ENCODE assay signal across 12 cellular contexts in the genomic region with DNA sequence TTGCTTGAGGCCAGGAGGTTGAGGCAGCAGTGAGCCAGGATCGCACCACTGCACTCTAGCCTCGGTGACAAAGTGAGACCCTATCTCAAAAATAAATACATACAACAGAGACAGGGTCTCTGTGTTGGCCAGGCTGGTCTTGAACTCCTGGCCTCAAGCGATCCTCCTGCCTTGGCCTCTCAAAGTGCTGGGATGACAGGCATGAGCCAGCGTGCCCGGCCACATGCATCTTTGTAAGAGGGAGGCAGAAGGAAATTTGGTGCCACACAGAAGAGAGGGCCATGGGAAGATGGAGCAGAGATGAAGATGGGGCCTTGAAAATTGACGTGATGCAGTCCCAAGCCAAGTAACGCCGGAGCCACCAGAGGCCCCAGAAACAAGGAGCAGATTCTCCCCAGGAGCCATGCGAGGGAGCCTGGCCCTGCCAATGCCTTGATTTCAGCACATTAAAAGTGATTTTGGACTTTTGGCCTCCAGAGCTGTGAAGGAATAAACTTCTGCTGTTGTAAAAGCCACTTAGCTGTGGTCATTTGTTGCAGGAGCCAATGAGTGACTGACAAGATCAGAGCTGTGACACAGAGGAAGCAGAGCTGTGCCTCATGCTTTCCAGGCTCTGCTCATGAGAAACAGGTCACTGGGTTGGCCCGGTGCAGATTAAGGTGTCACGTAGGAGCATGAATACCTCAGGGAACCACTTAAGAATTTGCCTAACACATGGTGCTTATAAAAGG. TPM values are rescaled to one million over a fixed set of nuclear protein-coding genes. Genes with fewer than 3 reads are reported as not detected.
DNase-seq lines count a peak whose midpoint lies in the region; ATAC-seq, FAIRE-seq and TF ChIP-seq lines count a peak whose summit lies in the region.
"Had no signal": no experiment of that assay in that cellular context is flagged by ENCODE, and none has a peak within 500 bp of the region (broad histone marks: within the 10 kb centered on the region; RNA-seq: fewer than 3 reads in every experiment).

No MANE protein-coding gene starts in this region.

- H3K9me3 ChIP-seq in left ventricle myocardium inferior (replicated peaks): no peaks in the 10 kb centered on the region
- H3K9me3 ChIP-seq in heart left ventricle: no peaks in the 10 kb centered on the region
- no peaks in the 10 kb centered on the region for H3K9me3 ChIP-seq in mucosa of descending colon

- peaks cover 7% of the 10 kb centered on the region for H3K36me3 Mint-ChIP-seq in activated naive CD8-positive, alpha-beta T cell treated with anti-CD3 and anti-CD28 coated beads, Interleukin-2, amount 50 U/mL, for 24 hours (ENCODE audit: low read depth)
- no peaks in the 10 kb centered on the region for H3K36me3 Mint-ChIP-seq in progenitor cell of endocrine pancreas (ENCODE audit: insufficient read depth)

- no peak overlapping the region for H3K4me3 ChIP-seq in left ventricle myocardium inferior
- H3K4me3 ChIP-seq in heart left ventricle: no peak overlapping the region
- no peak overlapping the region for H3K4me3 ChIP-seq in mucosa of descending colon

- no peak for TF ChIP-seq CTCF in left ventricle myocardium inferior (IDR thresholded peaks at IDR 0.05; ENCODE audit: borderline replicate concordance)
- no peak for TF ChIP-seq CTCF in heart left ventricle (IDR thresholded peaks at IDR 0.05)
- no peak for TF ChIP-seq CTCF in mucosa of descending colon (IDR thresholded peaks at IDR 0.05)
- TF ChIP-seq CTCF in progenitor cell of endocrine pancreas (IDR thresholded peaks at IDR 0.05; ENCODE audit: unreplicated experiment): no peak

- intact Hi-C loops in left ventricle myocardium inferior (cut with micrococcal nuclease): no loop called here
- intact Hi-C loops in heart left ventricle (cut with DNase I): loop anchor here in 4 of 10 donors (5.0 to 10.0 kb wide), 6 partner anchors 33 to 269 kb away; partner anchors contain the start of genes RBFA (in 3 of the 4), TXNL4A (in 2 of the 4) and ADNP2 (in 1 of the 4)
- intact Hi-C loops in mucosa of descending colon (cut with DNase I, micrococcal nuclease): no loop called here

- TF ChIP-seq POLR2A in heart left ventricle (IDR thresholded peaks at IDR 0.05) (no peak), GM12891 (IDR thresholded peaks at IDR 0.05; ENCODE audit: low read depth, low read length) (no peak)

- H3K4me1 ChIP-seq in left ventricle myocardium inferior: peaks cover 28% of the 10 kb centered on the region
- H3K4me1 ChIP-seq in heart left ventricle: peaks cover 0 to 29% (median 19%) of the 10 kb centered on the region in 12 donors
- peaks cover 42% of the 10 kb centered on the region for H3K4me1 ChIP-seq in mucosa of descending colon (ENCODE audit: low read depth)

- ATAC-seq in heart left ventricle (no peak), mucosa of descending colon (peak; percentile 69)
- ATAC-seq in activated naive CD8-positive, alpha-beta T cell treated with anti-CD3 and anti-CD28 coated beads, Interleukin-2, amount 50 U/mL, for 24 hours: peak; percentile 47
- ATAC-seq: SK-N-SH treated with all-trans-retinoic acid at 6 μM for 48 hours; stimulated activated naive CD8-positive, alpha-beta T cell treated with anti-CD3 and anti-CD28 coated beads, Interleukin-15, amount 100 ng/mL, for 72 hours had no signal

- H3K27ac ChIP-seq in left ventricle myocardium inferior (replicated peaks) (peak overlapping the region; percentile 39), heart left ventricle (peak overlapping the region in 1 of 12 donors; percentile 37)

- no peaks in the 10 kb centered on the region for H3K27me3 ChIP-seq in left ventricle myocardium inferior (ENCODE audit: low read depth)
- no peaks in the 10 kb centered on the region for H3K27me3 ChIP-seq in heart left ventricle

- no peaks in the 10 kb centered on the region for H3K9me3 Mint-ChIP-seq in activated naive CD8-positive, alpha-beta T cell treated with anti-CD3 and anti-CD28 coated beads, Interleukin-2, amount 50 U/mL, for 24 hours
- no peaks in the 10 kb centered on the region for H3K9me3 Mint-ChIP-seq in progenitor cell of endocrine pancreas (ENCODE audit: low read depth)
- H3K9me3 Mint-ChIP-seq: H9; stimulated activated naive CD8-positive, alpha-beta T cell treated with anti-CD3 and anti-CD28 coated beads, Interleukin-15, amount 100 ng/mL, for 72 hours had no signal

- DNase-seq in left ventricle myocardium inferior (no peak), heart left ventricle (no peak), mucosa of descending colon (peak; percentile 58 to 80 (median 73)), GM12891 (ENCODE audit: insufficient read length, low spot score) (no peak), foreskin melanocyte (no peak), NCI-H524 treated with DMSO at 0.1 percent for 48 hours (lab: John Stamatoyannopoulos, UW) (no peak), progenitor cell of endocrine pancreas (ENCODE audit: low spot score, unreplicated experiment) (no peak)
- peak; percentile 18 for DNase-seq in activated naive CD8-positive, alpha-beta T cell treated with anti-CD3 and anti-CD28 coated beads, Interleukin-2, amount 50 U/mL, for 24 hours
- DNase-seq: H9, NCI-H748 treated with DMSO at 0.1 percent for 48 hours had no signal

- no peak overlapping the region for H3K27ac Mint-ChIP-seq in activated naive CD8-positive, alpha-beta T cell treated with anti-CD3 and anti-CD28 coated beads, Interleukin-2, amount 50 U/mL, for 24 hours
- H3K27ac Mint-ChIP-seq in progenitor cell of endocrine pancreas: no peak overlapping the region
- H3K27ac Mint-ChIP-seq: H9 had no signal

- H3K36me3 ChIP-seq in left ventricle myocardium inferior: peaks cover 2% of the 10 kb centered on the region
- H3K36me3 ChIP-seq in heart left ventricle: peaks cover 0 to 3% (median 0%) of the 10 kb centered on the region in 9 donors
- H3K36me3 ChIP-seq in mucosa of descending colon (ENCODE audit: low read depth): no peaks in the 10 kb centered on the region

- WGBS in heart left ventricle, 4 donors: 84 to 87% (median 85%) methylated on average over 11 of the region's 11 CpGs

- H3K4me3 Mint-ChIP-seq in activated naive CD8-positive, alpha-beta T cell treated with anti-CD3 and anti-CD28 coated beads, Interleukin-2, amount 50 U/mL, for 24 hours: no peak overlapping the region
- no peak overlapping the region for H3K4me3 Mint-ChIP-seq in progenitor cell of endocrine pancreas (ENCODE audit: low read depth)
- H3K4me3 Mint-ChIP-seq: stimulated activated naive CD8-positive, alpha-beta T cell treated with anti-CD3 and anti-CD28 coated beads, Interleukin-15, amount 100 ng/mL, for 72 hours had no signal

- H3K4me1 Mint-ChIP-seq in activated naive CD8-positive, alpha-beta T cell treated with anti-CD3 and anti-CD28 coated beads, Interleukin-2, amount 50 U/mL, for 24 hours: peaks cover 25% of the 10 kb centered on the region
- H3K4me1 Mint-ChIP-seq in progenitor cell of endocrine pancreas (ENCODE audit: low read depth): peaks cover 1% of the 10 kb centered on the region

- H3K27me3 Mint-ChIP-seq in activated naive CD8-positive, alpha-beta T cell treated with anti-CD3 and anti-CD28 coated beads, Interleukin-2, amount 50 U/mL, for 24 hours: no peaks in the 10 kb centered on the region
- peaks cover 38% of the 10 kb centered on the region for H3K27me3 Mint-ChIP-seq in progenitor cell of endocrine pancreas
- H3K27me3 Mint-ChIP-seq: stimulated activated naive CD8-positive, alpha-beta T cell treated with anti-CD3 and anti-CD28 coated beads, Interleukin-15, amount 100 ng/mL, for 72 hours had no signal

- no peak for FAIRE-seq in GM12891 (lab: Jason Lieb, UNC)

TF ChIP-seq in GM12891, 5 proteins besides CTCF, POLR2A, EP300 and RAD21:
- TF ChIP-seq POLR2AphosphoS5 (IDR thresholded peaks at IDR 0.05; ENCODE audit: low read depth, low read length) (no peak), POU2F2 (IDR thresholded peaks at IDR 0.05; ENCODE audit: low read depth, low read length) (no peak)

RNA-seq across cellular contexts. Expression of gene SLC66A2, which starts 2.6 kb away (rescaled TPM):
- total RNA-seq in left ventricle myocardium inferior (27.4 TPM), heart left ventricle (10 to 100 TPM; 19.7 to 33.4 (median 26.6) TPM), mucosa of descending colon (10 to 100 TPM; 54.5 to 90.1 (median 68.6) TPM), progenitor cell of endocrine pancreas (31.0 and 31.6 TPM in 2 replicates)
- polyA plus RNA-seq in heart left ventricle: 10 to 100 TPM; 20.5 to 31.2 TPM
- 25.6 TPM for polyA plus RNA-seq in GM12891 (2012; ENCODE audit: low read depth, missing spikeins)

RNA-seq across cellular contexts. Expression of gene HSBP1L1, which starts 10.4 kb away (rescaled TPM):
- 12.2 TPM for total RNA-seq in left ventricle myocardium inferior
- total RNA-seq in heart left ventricle: 10 to 100 TPM in 3 of 9 donors, 1 to 10 TPM in 6; 3.6 to 14.3 (median 7.1) TPM
- polyA plus RNA-seq in heart left ventricle: 10 to 100 TPM in 1 of 2 donors, 1 to 10 TPM in 1; 4.1 to 27.5 TPM
- 10 to 100 TPM; 33.8 to 73.7 (median 68.4) TPM for total RNA-seq in mucosa of descending colon
- polyA plus RNA-seq in GM12891 (2012; ENCODE audit: low read depth, missing spikeins): 6.3 TPM
- 7.0 and 8.0 TPM in 2 replicates for total RNA-seq in progenitor cell of endocrine pancreas
- total RNA-seq: H9 had no signal

RNA-seq across cellular contexts. Expression of gene TXNL4A, which starts 34.3 kb away (rescaled TPM):
- total RNA-seq in left ventricle myocardium inferior: 92.0 TPM
- 100 to 1,000 TPM in 2 of 9 donors, 10 to 100 TPM in 7; 35.2 to 113 (median 90.9) TPM for total RNA-seq in heart left ventricle
- 100 to 1,000 TPM in 1 of 2 donors, 10 to 100 TPM in 1; 94.6 to 139 TPM for polyA plus RNA-seq in heart left ventricle
- 10 to 100 TPM; 64.1 to 83.4 (median 76.7) TPM for total RNA-seq in mucosa of descending colon
- 118 TPM for polyA plus RNA-seq in GM12891 (2012; ENCODE audit: low read depth, missing spikeins)
- total RNA-seq in progenitor cell of endocrine pancreas: 103 and 104 TPM in 2 replicates

Comparison
In these comparisons a context has a peak if more than half of its experiments do, and no peak if none do; other contexts are left out.
1. DNase-seq: peak in activated naive CD8-positive, alpha-beta T cell treated with anti-CD3 and anti-CD28 coated beads, Interleukin-2, amount 50 U/mL, for 24 hours (single experiment) and mucosa of descending colon (3 of 3); none in left ventricle myocardium inferior (single experiment), heart left ventricle (0 of 5), GM12891 (single experiment), foreskin melanocyte (single experiment), NCI-H524 treated with DMSO at 0.1 percent for 48 hours (single experiment) and progenitor cell of endocrine pancreas (single experiment).
2. ATAC-seq: peak in activated naive CD8-positive, alpha-beta T cell treated with anti-CD3 and anti-CD28 coated beads, Interleukin-2, amount 50 U/mL, for 24 hours (single experiment) and mucosa of descending colon (single experiment); none in heart left ventricle (0 of 4).